ENCODE assay signal across 15 cellular contexts in the genomic region with DNA sequence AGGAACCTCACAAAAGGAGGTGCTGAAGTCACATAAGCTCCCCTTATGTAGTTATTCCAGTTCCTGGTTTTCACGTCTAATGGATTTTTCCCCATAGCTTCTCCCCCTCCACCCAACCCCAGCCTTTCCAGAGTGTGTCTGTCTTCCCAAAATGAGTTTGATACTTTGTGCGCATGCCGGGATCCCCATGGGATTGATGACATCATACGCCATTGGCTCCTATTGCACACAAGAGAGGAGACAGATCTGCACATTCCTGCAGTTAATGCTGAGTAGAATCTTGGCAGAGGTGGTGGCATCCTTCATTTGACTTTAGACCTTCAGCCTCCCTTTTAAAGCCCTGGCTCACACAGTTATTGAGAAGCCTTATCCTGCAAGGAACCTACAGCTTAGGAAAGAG.
"Had no signal": no experiment of that assay in that cellular context is flagged by ENCODE, and none has a peak within 500 bp of the region (broad histone marks: within the 10 kb centered on the region; RNA-seq: fewer than 3 reads in every experiment).

No MANE protein-coding gene starts in this region.

- DNase-seq: activated CD4-positive, alpha-beta T cell treated with anti-CD3 and anti-CD28 coated beads for 1 hour; activated CD4-positive, alpha-beta T cell treated with anti-CD3 and anti-CD28 coated beads, Interleukin-2, amount 50 U/mL, for 48 hours; activated CD8-positive, alpha-beta memory T cell treated with anti-CD3 and anti-CD28 coated beads, Interleukin-2, amount 10 ng/mL, durations not matched to agents 7 days and 5 days; activated gamma-delta T cell; activated T-cell treated with anti-CD3 and anti-CD28 coated beads, Interleukin-2, amount 50 U/mL, for 4 hours; aorta; esophagus squamous epithelium; immature natural killer cell; mucosa of descending colon; natural killer cell; nucleus accumbens; SW 1271; upper lobe of right lung had no signal

- H3K36me3 ChIP-seq: esophagus squamous epithelium, upper lobe of right lung had no signal

- H3K4me1 ChIP-seq: SJSA1 had no signal

- H3K9me3 ChIP-seq: esophagus squamous epithelium, mucosa of descending colon, SJSA1, upper lobe of right lung had no signal

- ATAC-seq: activated CD8-positive, alpha-beta memory T cell treated with anti-CD3 and anti-CD28 coated beads, Interleukin-2, amount 10 ng/mL, durations not matched to agents 7 days and 5 days; activated T-cell treated with anti-CD3 and anti-CD28 coated beads, Interleukin-2, amount 50 U/mL, for 4 hours; mucosa of descending colon; natural killer cell; upper lobe of right lung had no signal

- H3K27ac ChIP-seq: SJSA1, upper lobe of right lung had no signal

- H3K27me3 ChIP-seq: esophagus squamous epithelium, SJSA1, upper lobe of right lung had no signal

- H3K4me3 ChIP-seq: esophagus squamous epithelium, mucosa of descending colon, SJSA1, smooth muscle cell, upper lobe of right lung had no signal
